ENCODE assay signal across 11 cellular contexts in the genomic region with DNA sequence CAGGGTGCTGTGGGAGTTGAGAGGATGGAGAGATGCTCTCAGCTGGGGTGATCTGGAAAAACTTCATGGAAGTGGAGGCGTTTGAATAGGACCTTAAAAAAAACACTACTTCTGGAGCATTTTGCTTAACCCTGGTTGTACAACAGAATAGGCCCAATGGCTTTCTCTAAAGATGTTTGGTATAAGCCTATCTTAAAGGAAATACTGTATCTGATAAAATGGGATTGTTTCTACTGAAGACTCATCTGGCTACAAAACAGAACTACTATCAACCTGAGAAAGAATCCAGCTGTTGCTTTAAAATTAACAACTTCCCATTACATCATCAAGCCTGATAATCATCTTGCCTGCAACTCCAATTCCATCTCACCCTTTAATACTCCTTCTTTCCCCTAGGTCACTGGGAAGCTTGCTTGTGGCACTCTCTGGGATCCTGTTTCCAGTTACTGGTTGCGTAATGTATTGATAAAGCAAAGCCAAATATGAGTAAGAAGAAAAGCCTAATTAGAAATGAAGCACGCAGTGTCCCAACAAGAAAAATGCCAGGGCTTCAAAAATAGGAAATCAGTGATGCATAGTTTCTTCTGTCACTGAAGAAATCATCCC. TPM values are rescaled to one million over a fixed set of nuclear protein-coding genes. Genes with fewer than 3 reads are reported as not detected.
DNase-seq lines count a peak whose midpoint lies in the region; ATAC-seq and TF ChIP-seq lines count a peak whose summit lies in the region.
"Not testable (repeated sequence)": the region's sequence is repeated elsewhere in the genome, so short reads cannot be mapped to it uniquely, and the experiment has no call there.
"Had no signal": no experiment of that assay in that cellular context is flagged by ENCODE, and none has a peak within 500 bp of the region (broad histone marks: within the 10 kb centered on the region; RNA-seq: fewer than 3 reads in every experiment).

No MANE protein-coding gene starts in this region.

- H3K4me1 ChIP-seq in IMR-90 (ENCODE audit: control insufficient read depth, insufficient read depth, low read length); liver (ENCODE audit: control insufficient read depth in 4 of 4, insufficient read depth in 4 of 4, low read length in 3 of 4): not testable (repeated sequence)

- POLR2A ChIA-PET in IMR-90 (lab: Charles Lee; ENCODE audit: unreplicated experiment): not testable (repeated sequence)

- intact Hi-C loops in IMR-90 (cut with micrococcal nuclease); Right ventricle myocardium superior (cut with DNase I): not testable (repeated sequence)

- H2AFZ ChIP-seq in IMR-90 (replicated peaks; ENCODE audit: low read length, poor library complexity): not testable (repeated sequence)

- not testable (repeated sequence) for H3K56ac ChIP-seq in IMR-90 (ENCODE audit: extremely low read depth, insufficient read depth, low read length)

- not testable (repeated sequence) for H3K27ac ChIP-seq in IMR-90 (ENCODE audit: insufficient read depth, low read length); liver (ENCODE audit: low read depth in 1 of 2, low read length in 2 of 2)

- WGBS in IMR-90 (ENCODE audit: extremely low coverage in 2 of 2, insufficient read length in 1 of 2), 2 experiments: no CpG with 5 or more reads among the region's 3 CpGs
- WGBS in liver: 59% methylated on average over 3 of the region's 3 CpGs

- H3K9me3 ChIP-seq in IMR-90 (ENCODE audit: control insufficient read depth, insufficient read depth, low read length); liver (ENCODE audit: control insufficient read depth in 4 of 4, low read length in 3 of 4): not testable (repeated sequence)

- H3K27me3 ChIP-seq in IMR-90 (ENCODE audit: control insufficient read depth, insufficient read depth, low read length); liver (ENCODE audit: control insufficient read depth in 4 of 4, insufficient read depth in 4 of 4, low read length in 3 of 4): not testable (repeated sequence)

- DNase-seq in Daoy (ENCODE audit: low read depth) (peak; percentile 32), IMR-90 (peak; percentile 60), amniotic epithelial cell (ENCODE audit: low read depth) (peak; percentile 70), fibroblast of gingiva (ENCODE audit: low read depth) (peak; percentile 79), skeletal muscle cell (ENCODE audit: low read depth) (peak; percentile 69)
- DNase-seq in Right ventricle myocardium superior: not testable (repeated sequence)

- CTCF ChIA-PET in IMR-90 (lab: Yijun Ruan, JAX): not testable (repeated sequence)

- not testable (repeated sequence) for TF ChIP-seq RAD21 in IMR-90 (IDR thresholded peaks at IDR 0.05; ENCODE audit: low read length); liver (IDR thresholded peaks at IDR 0.05)

- not testable (repeated sequence) for H3K36me3 ChIP-seq in IMR-90 (ENCODE audit: control insufficient read depth, insufficient read depth, low read length); liver (ENCODE audit: control insufficient read depth in 4 of 4, insufficient read depth in 3 of 4, low read depth in 1 of 4, low read length in 3 of 4)

- not testable (repeated sequence) for H3K23ac ChIP-seq in IMR-90 (ENCODE audit: low read depth, low read length)

- not testable (repeated sequence) for H2AK9ac ChIP-seq in IMR-90 (replicated peaks; ENCODE audit: low read depth, low read length, poor library complexity)

- not testable (repeated sequence) for H3K4ac ChIP-seq in IMR-90 (ENCODE audit: low read depth, low read length)

- not testable (repeated sequence) for H2BK120ac ChIP-seq in IMR-90 (ENCODE audit: low read depth, low read length)

- H3K4me3 ChIP-seq in IMR-90 (ENCODE audit: insufficient read depth, low read depth, low read length); liver (ENCODE audit: low read depth in 1 of 3, low read length in 3 of 3); skeletal muscle cell (ENCODE audit: low read depth, low read length): not testable (repeated sequence)

- H2AK5ac ChIP-seq in IMR-90 (ENCODE audit: low read depth, low read length): not testable (repeated sequence)

- dilution Hi-C loops in IMR-90 (cut with HindIII; ENCODE audit: low sequenced_read_pairs, unreplicated experiment): not testable (repeated sequence)

- H4K91ac ChIP-seq in IMR-90 (ENCODE audit: insufficient read depth, low read depth, low read length): not testable (repeated sequence)

- H3K14ac ChIP-seq in IMR-90 (replicated peaks; ENCODE audit: low read depth, low read length): not testable (repeated sequence)

- not testable (repeated sequence) for TF ChIP-seq CTCF in IMR-90 (conservative IDR thresholded peaks at IDR 0.05; ENCODE audit: low read depth, low read length); liver (IDR thresholded peaks at IDR 0.05; ENCODE audit: low read depth, low read length, missing input control)

- H4K8ac ChIP-seq in IMR-90 (ENCODE audit: low read depth in 2 of 2, low read length in 2 of 2): not testable (repeated sequence)

- H3K18ac ChIP-seq in IMR-90 (ENCODE audit: low read depth, low read length): not testable (repeated sequence)

- peaks cover 19% of the 10 kb centered on the region for H4K20me1 ChIP-seq in IMR-90 (ENCODE audit: insufficient read depth, low read length)

- not testable (repeated sequence) for H3K4me2 ChIP-seq in IMR-90 (ENCODE audit: low read depth, low read length)

- not testable (repeated sequence) for BruUV-seq in IMR-90 (replicated peaks; lab: Mats Ljungman, UMichigan)

- peaks cover 0 to 13% of the 10 kb centered on the region in 2 experiments; a peak in 3 of 4 replicates for H3K79me1 ChIP-seq in IMR-90 (ENCODE audit: low read depth in 1 of 2, low read length in 2 of 2)

- H2BK20ac ChIP-seq in IMR-90 (ENCODE audit: low read depth, low read length): not testable (repeated sequence)

- H3K9me1 ChIP-seq in IMR-90 (ENCODE audit: insufficient read depth, low read length): not testable (repeated sequence)

- not testable (repeated sequence) for H4K5ac ChIP-seq in IMR-90 (ENCODE audit: low read depth, low read length)

- not testable (repeated sequence) for TF ChIP-seq POLR2A in IMR-90 (IDR thresholded peaks at IDR 0.05; ENCODE audit: low read depth, low read length)

- ATAC-seq in IMR-90 (ENCODE audit: low read depth): not testable (repeated sequence)
- peak; percentile 86 for ATAC-seq in Right ventricle myocardium superior (ENCODE audit: poor library complexity)

- H2BK15ac ChIP-seq in IMR-90 (ENCODE audit: low read depth, low read length): not testable (repeated sequence)

- not testable (repeated sequence) for H3K9ac ChIP-seq in IMR-90 (ENCODE audit: low read depth, low read length); liver (ENCODE audit: low read depth in 1 of 2, low read length in 2 of 2)

- H2BK5ac ChIP-seq in IMR-90 (ENCODE audit: low read depth, low read length, poor library complexity, severe bottlenecking): not testable (repeated sequence)

- in situ Hi-C loops in IMR-90 (cut with MboI; ENCODE audit: low sequenced_read_pairs): not testable (repeated sequence)

TF ChIP-seq in IMR-90, 13 proteins besides CTCF, POLR2A, EP300 and RAD21:
- TF ChIP-seq CEBPB (IDR thresholded peaks at IDR 0.05; ENCODE audit: low read depth, low read length): peak; percentile 75

TF ChIP-seq in liver, 16 proteins besides CTCF, POLR2A, EP300 and RAD21:
- peak; percentile 19 for TF ChIP-seq NR2F2 (IDR thresholded peaks at IDR 0.05)
TF ChIP-seq in liver: peak in this region for 1; not testable (repeated sequence) for 15.

RNA-seq across cellular contexts. Expression of a gene that starts 56.2 kb away (rescaled TPM):
- 33.7 and 40.9 TPM in 2 replicates for total RNA-seq in Daoy (2014; rRNA removed; shearing (Covaris generic))
- total RNA-seq in IMR-90 (2012; rRNA removed) (76.9 and 90.3 TPM in 2 replicates), Right ventricle myocardium superior (29.4 TPM), liver (1 to 10 TPM; 3.5 to 5.9 TPM)
- polyA plus RNA-seq in IMR-90 (2012; rRNA removed) (819 and 905 TPM in 2 replicates), liver (10 to 100 TPM; 14.1 to 54.4 TPM)
- polyA plus RNA-seq in IMR-90 (2012; cell fraction: cytosol; rRNA removed): 700 and 814 TPM in 2 replicates
- polyA plus RNA-seq in IMR-90 (2012; cell fraction: nucleus; rRNA removed; ENCODE audit: low replicate concordance): 1,179 and 1,372 TPM in 2 replicates
- total RNA-seq: naive thymus-derived CD4-positive, alpha-beta T cell had no signal
- polyA plus RNA-seq: immature natural killer cell; naive thymus-derived CD4-positive, alpha-beta T cell had no signal

RNA-seq across cellular contexts. Expression of a gene that starts 59.4 kb away (rescaled TPM):
- total RNA-seq in Daoy (2014; rRNA removed; shearing (Covaris generic)): 56.3 and 63.0 TPM in 2 replicates
- total RNA-seq in IMR-90 (2012; rRNA removed): 94.5 and 108 TPM in 2 replicates
- 78.0 and 89.0 TPM in 2 replicates for polyA plus RNA-seq in IMR-90 (2012; rRNA removed)
- polyA plus RNA-seq in IMR-90 (2012; cell fraction: cytosol; rRNA removed): 18.8 and 40.9 TPM in 2 replicates
- 9.2 and 40.9 TPM in 2 replicates for polyA plus RNA-seq in IMR-90 (2012; cell fraction: nucleus; rRNA removed; ENCODE audit: low replicate concordance)
- 3.5 TPM for total RNA-seq in Right ventricle myocardium superior
- 10 to 100 TPM; 29.7 to 33.7 TPM for total RNA-seq in liver
- 10 to 100 TPM; 25.8 to 42.7 TPM for polyA plus RNA-seq in liver
- total RNA-seq: activated CD4-positive, alpha-beta T cell treated with anti-CD3 and anti-CD28 coated beads, Interleukin-2, amount 10 ng/mL, durations not matched to agents 24 days and 14 days; activated T-helper 2 cell treated with anti-CD3 and anti-CD28 coated beads, Interferon-gamma antibody, Interleukin-2, Interleukin-4, amounts not matched to agents 10 μg/mL and 5 μg/mL and 100 μg/mL, durations not matched to agents 14 hours and 24 hours and 36 hours had no signal
- polyA plus RNA-seq: immature natural killer cell; naive thymus-derived CD4-positive, alpha-beta T cell had no signal
